ENCODE assay signal across 21 cellular contexts in genomic region chr2:217288472-217289063, GRCh38.
"Had no signal": no experiment of that assay in that cellular context is flagged by ENCODE, and none has a peak within 500 bp of the region (broad histone marks: within the 10 kb centered on the region; RNA-seq: fewer than 3 reads in every experiment).

No MANE protein-coding gene starts in this region.

- H2AFZ ChIP-seq: parathyroid adenoma had no signal

- H3K9me3 Mint-ChIP-seq: activated naive CD4-positive, alpha-beta T cell treated with anti-CD3 and anti-CD28 coated beads, Interleukin-2, amount 50 U/mL, for 24 hours had no signal

- ATAC-seq: activated CD8-positive, alpha-beta T cell treated with anti-CD3 and anti-CD28 coated beads, Interleukin-2, amount 10 ng/mL, durations not matched to agents 7 days and 5 days; foreskin keratinocyte; lower lobe of right lung; naive thymus-derived CD8-positive, alpha-beta T cell; stimulated activated naive CD8-positive, alpha-beta T cell treated with anti-CD3 and anti-CD28 coated beads, Interleukin-15, Interleukin-2, amounts not matched to agents 100 U/mL and 50 U/mL, for 24 hours had no signal

- DNase-seq: activated CD4-positive, alpha-beta T cell treated with anti-CD3 and anti-CD28 coated beads, Interleukin-2, amount 50 U/mL, for 1 hour; activated CD4-positive, CD25-positive, alpha-beta regulatory T cell treated with anti-CD3 and anti-CD28 coated beads, Interleukin-2, amount 50 U/mL, for 72 hours; activated CD8-positive, alpha-beta T cell treated with anti-CD3 and anti-CD28 coated beads, Interleukin-2, amount 10 ng/mL, durations not matched to agents 7 days and 5 days; activated gamma-delta T cell treated with Interleukin-2 at 50 U/mL for 16 hours; activated T-cell treated with anti-CD3 and anti-CD28 coated beads, Interleukin-2, amount 50 U/mL, for 1 hour; anterior cingulate cortex; effector CD4-positive, alpha-beta T cell; foreskin keratinocyte; kidney; lower lobe of right lung; naive thymus-derived CD8-positive, alpha-beta T cell; right cardiac atrium; stimulated activated CD4-positive, alpha-beta T cell treated with anti-CD3 and anti-CD28 coated beads, Interleukin-12 subunit alpha, Interleukin-12 subunit beta, amount 100 ng/mL, for 4 hours; stimulated activated CD4-positive, alpha-beta T cell treated with anti-CD3 and anti-CD28 coated beads, Interleukin-4, amount 100 ng/mL, for 4 hours; stimulated activated naive CD8-positive, alpha-beta T cell treated with anti-CD3 and anti-CD28 coated beads, Interleukin-15, Interleukin-2, amounts not matched to agents 100 U/mL and 50 U/mL, for 24 hours; substantia nigra; thyroid gland had no signal

- H3K9me3 ChIP-seq: lower lobe of right lung, thyroid gland had no signal

- H3K36me3 Mint-ChIP-seq: activated naive CD4-positive, alpha-beta T cell treated with anti-CD3 and anti-CD28 coated beads, Interleukin-2, amount 50 U/mL, for 24 hours had no signal

- H3K9ac ChIP-seq: parathyroid adenoma had no signal

- H3K27ac Mint-ChIP-seq: activated CD8-positive, alpha-beta T cell treated with anti-CD3 and anti-CD28 coated beads, Interleukin-2, amount 10 ng/mL, durations not matched to agents 7 days and 5 days; activated naive CD4-positive, alpha-beta T cell treated with anti-CD3 and anti-CD28 coated beads, Interleukin-2, amount 50 U/mL, for 24 hours; mesothelial cell of epicardium; naive thymus-derived CD8-positive, alpha-beta T cell had no signal

- H3K27me3 Mint-ChIP-seq: activated naive CD4-positive, alpha-beta T cell treated with anti-CD3 and anti-CD28 coated beads, Interleukin-2, amount 50 U/mL, for 24 hours had no signal

- H3K36me3 ChIP-seq: lower lobe of right lung, thyroid gland had no signal

- H3K27me3 ChIP-seq: foreskin keratinocyte, thyroid gland had no signal

- H3K4me1 Mint-ChIP-seq: activated naive CD4-positive, alpha-beta T cell treated with anti-CD3 and anti-CD28 coated beads, Interleukin-2, amount 50 U/mL, for 24 hours; naive thymus-derived CD8-positive, alpha-beta T cell had no signal

- H3K79me2 ChIP-seq: parathyroid adenoma had no signal

- H3K4me1 ChIP-seq: lower lobe of right lung, parathyroid adenoma had no signal

- H3K27ac ChIP-seq: foreskin keratinocyte, lower lobe of right lung, parathyroid adenoma, thyroid gland had no signal

- H3K4me3 Mint-ChIP-seq: activated CD8-positive, alpha-beta T cell treated with anti-CD3 and anti-CD28 coated beads, Interleukin-2, amount 10 ng/mL, durations not matched to agents 7 days and 5 days; activated naive CD4-positive, alpha-beta T cell treated with anti-CD3 and anti-CD28 coated beads, Interleukin-2, amount 50 U/mL, for 24 hours; brain; mesothelial cell of epicardium; naive thymus-derived CD8-positive, alpha-beta T cell had no signal

- FAIRE-seq: kidney had no signal

- H3K4me3 ChIP-seq: lower lobe of right lung, thyroid gland had no signal
